18 cellular contexts compared by ENCODE assay signal in genomic region chr10:98380493-98381339, GRCh38.
"Had no signal": no experiment of that assay in that cellular context is flagged by ENCODE, and none has a peak within 500 bp of the region (broad histone marks: within the 10 kb centered on the region; RNA-seq: fewer than 3 reads in every experiment).

No MANE protein-coding gene starts in this region.

- ATAC-seq: activated CD8-positive, alpha-beta memory T cell treated with anti-CD3 and anti-CD28 coated beads, Interleukin-2, amount 10 ng/mL, durations not matched to agents 7 days and 5 days; heart left ventricle; left colon; lower lobe of right lung; mucosa of descending colon; natural killer cell; sciatic nerve; upper lobe of right lung had no signal

- H3K27ac ChIP-seq: adrenal gland, heart left ventricle, lower lobe of right lung, prostate gland, stomach, testis, upper lobe of right lung had no signal

- H3K36me3 Mint-ChIP-seq: activated CD8-positive, alpha-beta memory T cell treated with anti-CD3 and anti-CD28 coated beads, Interleukin-2, amount 10 ng/mL, durations not matched to agents 7 days and 5 days; natural killer cell had no signal

- H3K27ac Mint-ChIP-seq: activated CD8-positive, alpha-beta memory T cell treated with anti-CD3 and anti-CD28 coated beads, Interleukin-2, amount 10 ng/mL, durations not matched to agents 7 days and 5 days; activated naive CD4-positive, alpha-beta T cell treated with anti-CD3 and anti-CD28 coated beads, Interleukin-2, amount 50 U/mL, for 24 hours; natural killer cell had no signal

- H3K27me3 Mint-ChIP-seq: activated CD8-positive, alpha-beta memory T cell treated with anti-CD3 and anti-CD28 coated beads, Interleukin-2, amount 10 ng/mL, durations not matched to agents 7 days and 5 days; activated naive CD4-positive, alpha-beta T cell treated with anti-CD3 and anti-CD28 coated beads, Interleukin-2, amount 50 U/mL, for 24 hours had no signal

- H3K4me1 ChIP-seq: adrenal gland, heart left ventricle, lower lobe of right lung, prostate gland, testis, upper lobe of right lung had no signal

- H3K4me1 Mint-ChIP-seq: activated CD8-positive, alpha-beta memory T cell treated with anti-CD3 and anti-CD28 coated beads, Interleukin-2, amount 10 ng/mL, durations not matched to agents 7 days and 5 days; activated naive CD4-positive, alpha-beta T cell treated with anti-CD3 and anti-CD28 coated beads, Interleukin-2, amount 50 U/mL, for 24 hours; natural killer cell had no signal

- H3K4me3 ChIP-seq: adrenal gland, heart left ventricle, lower lobe of right lung, mucosa of descending colon, prostate gland, stomach, testis, upper lobe of right lung had no signal

- DNase-seq: activated CD4-positive, alpha-beta T cell treated with anti-CD3 and anti-CD28 coated beads for 1 hour; activated CD4-positive, alpha-beta T cell treated with anti-CD3 and anti-CD28 coated beads, Interleukin-2, amount 50 U/mL, for 4 hours; activated CD8-positive, alpha-beta memory T cell treated with anti-CD3 and anti-CD28 coated beads, Interleukin-2, amount 10 ng/mL, durations not matched to agents 7 days and 5 days; activated T-cell treated with anti-CD3 and anti-CD28 coated beads, Interleukin-2, amount 50 U/mL, for 1 hour; adrenal gland; heart left ventricle; left colon; lower lobe of right lung; mucosa of descending colon; natural killer cell; nucleus accumbens; stimulated activated CD4-positive, alpha-beta T cell treated with anti-CD3 and anti-CD28 coated beads, Interleukin-2, amount 100 ng/mL, for 24 hours; stomach; testis; upper lobe of right lung had no signal

- H3K27me3 ChIP-seq: adrenal gland, heart left ventricle, stomach, testis, upper lobe of right lung had no signal

- H3K9me3 Mint-ChIP-seq: activated naive CD4-positive, alpha-beta T cell treated with anti-CD3 and anti-CD28 coated beads, Interleukin-2, amount 50 U/mL, for 24 hours; natural killer cell had no signal

- H3K9me3 ChIP-seq: adrenal gland, lower lobe of right lung, mucosa of descending colon, prostate gland, testis, upper lobe of right lung had no signal

- H3K4me3 Mint-ChIP-seq: activated CD8-positive, alpha-beta memory T cell treated with anti-CD3 and anti-CD28 coated beads, Interleukin-2, amount 10 ng/mL, durations not matched to agents 7 days and 5 days; activated naive CD4-positive, alpha-beta T cell treated with anti-CD3 and anti-CD28 coated beads, Interleukin-2, amount 50 U/mL, for 24 hours; natural killer cell had no signal

- H3K36me3 ChIP-seq: prostate gland had no signal
